In genomic region chr4:15336410-15337184, GRCh38 we compare ENCODE assay signal across 13 cellular contexts.
DNase-seq lines count a peak whose midpoint lies in the region; ATAC-seq, FAIRE-seq and TF ChIP-seq lines count a peak whose summit lies in the region.
"Had no signal": no experiment of that assay in that cellular context is flagged by ENCODE, and none has a peak within 500 bp of the region (broad histone marks: within the 10 kb centered on the region; RNA-seq: fewer than 3 reads in every experiment).

No MANE protein-coding gene starts in this region.

- no peak for TF ChIP-seq CTCF in D721Med (IDR thresholded peaks at IDR 0.05; ENCODE audit: insufficient read depth, missing control alignments)

- no peak for ATAC-seq in GM21619 (IDR thresholded peaks at IDR 0.05; ENCODE audit: unreplicated experiment)
- ATAC-seq: activated naive CD4-positive, alpha-beta T cell treated with anti-CD3 and anti-CD28 coated beads, Interleukin-2, amount 50 U/mL, for 72 hours; stimulated activated naive CD8-positive, alpha-beta T cell treated with anti-CD3 and anti-CD28 coated beads, Interleukin-15, Interleukin-2, amounts not matched to agents 100 U/mL and 50 U/mL, for 24 hours had no signal

- no peak for FAIRE-seq in D721Med (lab: Jason Lieb, UNC)
- FAIRE-seq: islet of Langerhans had no signal

- peak; percentile 55 for DNase-seq in AG08396 (ENCODE audit: low spot score)
- peak; percentile 84 for DNase-seq in HT1080 (ENCODE audit: low read depth)
- DNase-seq in brain pericyte (ENCODE audit: low read depth, low spot score): peak; percentile 37
- peak; percentile 93 for DNase-seq in kidney tubule cell (ENCODE audit: low spot score)
- no peak for DNase-seq in occipital lobe (lab: John Stamatoyannopoulos, UW)
- DNase-seq in NCI-H1694 (lab: John Stamatoyannopoulos, UW): no peak
- DNase-seq in D721Med (ENCODE audit: insufficient read length, low spot score): no peak
- DNase-seq: NCI-H82; stimulated activated CD4-positive, alpha-beta T cell treated with anti-CD3 and anti-CD28 coated beads, Interleukin-1b, Interleukin-23, amount 100 ng/mL, for 48 hours; stimulated activated naive CD8-positive, alpha-beta T cell treated with anti-CD3 and anti-CD28 coated beads, Interleukin-15, Interleukin-2, amounts not matched to agents 100 U/mL and 50 U/mL, for 24 hours had no signal

Comparison
In these comparisons a context has a peak if more than half of its experiments do, and no peak if none do; other contexts are left out.
1. DNase-seq: peak in AG08396 (single experiment), HT1080 (single experiment), brain pericyte (single experiment) and kidney tubule cell (single experiment); none in occipital lobe (single experiment), NCI-H1694 (single experiment) and D721Med (single experiment).